4 cellular contexts compared by ENCODE assay signal in the genomic region with DNA sequence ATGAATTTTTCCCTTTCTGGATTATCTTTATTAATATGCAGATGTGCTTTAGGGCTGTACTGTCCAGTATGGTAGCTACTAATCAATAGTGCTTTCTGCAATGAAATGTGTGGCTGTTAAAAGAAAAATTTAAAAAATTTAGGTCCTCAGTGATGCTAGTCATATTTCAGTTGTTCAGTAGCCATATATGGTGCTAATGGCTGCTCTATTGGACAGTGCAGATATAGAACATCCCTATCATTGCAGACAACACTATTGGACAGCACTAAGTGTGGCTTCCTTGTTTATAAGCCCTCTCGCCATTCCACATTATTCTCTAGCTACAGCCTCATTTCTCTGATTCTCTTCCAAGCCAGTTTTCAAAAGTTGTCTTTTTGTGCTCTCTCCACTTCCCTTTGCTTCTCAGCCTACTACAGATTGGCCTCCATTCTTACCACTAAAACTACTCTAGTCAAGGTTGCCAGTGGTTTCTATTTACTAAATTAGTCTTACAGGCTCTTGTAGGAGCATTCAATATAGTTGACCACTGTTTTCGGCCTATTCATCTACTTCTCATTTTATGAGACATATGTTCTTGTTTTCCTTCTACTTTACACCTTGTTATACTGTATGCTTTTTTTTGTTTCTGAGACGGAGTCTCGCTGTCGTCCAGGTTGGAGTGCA.
TF ChIP-seq lines count a peak whose summit lies in the region.

No MANE protein-coding gene starts in this region.

TF ChIP-seq in SK-N-SH treated with all-trans-retinoic acid at 6 μM for 48 hours, 23 proteins besides CTCF, POLR2A, EP300 and RAD21 (continues in another document):
- TF ChIP-seq ZNF565 (CRISPR knock-in tag; conservative IDR thresholded peaks at IDR 0.05; ENCODE audit: low read depth) (no peak), GLIS3 (CRISPR knock-in tag; IDR thresholded peaks at IDR 0.05) (no peak), TOX (CRISPR knock-in tag; IDR thresholded peaks at IDR 0.05; ENCODE audit: borderline replicate concordance) (no peak), ZC3H10 (CRISPR knock-in tag; IDR thresholded peaks at IDR 0.05) (no peak), PPARA (CRISPR knock-in tag; IDR thresholded peaks at IDR 0.05; ENCODE audit: borderline replicate concordance) (no peak), RARB (CRISPR knock-in tag; IDR thresholded peaks at IDR 0.05) (no peak), CSDC2 (CRISPR knock-in tag; IDR thresholded peaks at IDR 0.05) (no peak), ZNF8 (CRISPR knock-in tag; IDR thresholded peaks at IDR 0.05) (no peak), TCF4 (CRISPR knock-in tag; IDR thresholded peaks at IDR 0.05; ENCODE audit: borderline replicate concordance) (no peak), ARNTL (CRISPR knock-in tag; IDR thresholded peaks at IDR 0.05; ENCODE audit: borderline replicate concordance, low read depth) (no peak), ZNF70 (CRISPR knock-in tag; IDR thresholded peaks at IDR 0.05) (no peak), OSR1 (CRISPR knock-in tag; IDR thresholded peaks at IDR 0.05) (no peak), BACH2 (CRISPR knock-in tag; IDR thresholded peaks at IDR 0.05; ENCODE audit: borderline replicate concordance) (no peak)
- TF ChIP-seq, protein P1, sequence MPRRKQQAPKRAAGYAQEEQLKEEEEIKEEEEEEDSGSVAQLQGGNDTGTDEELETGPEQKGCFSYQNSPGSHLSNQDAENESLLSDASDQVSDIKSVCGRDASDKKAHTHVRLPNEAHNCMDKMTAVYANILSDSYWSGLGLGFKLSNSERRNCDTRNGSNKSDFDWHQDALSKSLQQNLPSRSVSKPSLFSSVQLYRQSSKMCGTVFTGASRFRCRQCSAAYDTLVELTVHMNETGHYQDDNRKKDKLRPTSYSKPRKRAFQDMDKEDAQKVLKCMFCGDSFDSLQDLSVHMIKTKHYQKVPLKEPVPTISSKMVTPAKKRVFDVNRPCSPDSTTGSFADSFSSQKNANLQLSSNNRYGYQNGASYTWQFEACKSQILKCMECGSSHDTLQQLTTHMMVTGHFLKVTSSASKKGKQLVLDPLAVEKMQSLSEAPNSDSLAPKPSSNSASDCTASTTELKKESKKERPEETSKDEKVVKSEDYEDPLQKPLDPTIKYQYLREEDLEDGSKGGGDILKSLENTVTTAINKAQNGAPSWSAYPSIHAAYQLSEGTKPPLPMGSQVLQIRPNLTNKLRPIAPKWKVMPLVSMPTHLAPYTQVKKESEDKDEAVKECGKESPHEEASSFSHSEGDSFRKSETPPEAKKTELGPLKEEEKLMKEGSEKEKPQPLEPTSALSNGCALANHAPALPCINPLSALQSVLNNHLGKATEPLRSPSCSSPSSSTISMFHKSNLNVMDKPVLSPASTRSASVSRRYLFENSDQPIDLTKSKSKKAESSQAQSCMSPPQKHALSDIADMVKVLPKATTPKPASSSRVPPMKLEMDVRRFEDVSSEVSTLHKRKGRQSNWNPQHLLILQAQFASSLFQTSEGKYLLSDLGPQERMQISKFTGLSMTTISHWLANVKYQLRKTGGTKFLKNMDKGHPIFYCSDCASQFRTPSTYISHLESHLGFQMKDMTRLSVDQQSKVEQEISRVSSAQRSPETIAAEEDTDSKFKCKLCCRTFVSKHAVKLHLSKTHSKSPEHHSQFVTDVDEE (CRISPR knock-in tag; IDR thresholded peaks at IDR 0.05), result no peak

TF ChIP-seq in SK-N-SH, 30 proteins besides CTCF, POLR2A, EP300 and RAD21:
- TF ChIP-seq FOSL2 (IDR thresholded peaks at IDR 0.05; ENCODE audit: borderline replicate concordance, low read depth) (no peak), TCF12 (IDR thresholded peaks at IDR 0.05) (no peak), NFIC (IDR thresholded peaks at IDR 0.05; ENCODE audit: borderline replicate concordance) (no peak), TEAD4 (IDR thresholded peaks at IDR 0.05; ENCODE audit: borderline replicate concordance, insufficient read depth) (no peak), MAX (IDR thresholded peaks at IDR 0.05; ENCODE audit: low read depth) (no peak), MXI1 (IDR thresholded peaks at IDR 0.05; ENCODE audit: low read depth, low read length) (no peak), SIN3A (IDR thresholded peaks at IDR 0.05; ENCODE audit: borderline replicate concordance, low read depth, low read length) (no peak), FOXJ3 (CRISPR knock-in tag; IDR thresholded peaks at IDR 0.05) (no peak), JUND (IDR thresholded peaks at IDR 0.05) (no peak)
- TF ChIP-seq, protein P2, sequence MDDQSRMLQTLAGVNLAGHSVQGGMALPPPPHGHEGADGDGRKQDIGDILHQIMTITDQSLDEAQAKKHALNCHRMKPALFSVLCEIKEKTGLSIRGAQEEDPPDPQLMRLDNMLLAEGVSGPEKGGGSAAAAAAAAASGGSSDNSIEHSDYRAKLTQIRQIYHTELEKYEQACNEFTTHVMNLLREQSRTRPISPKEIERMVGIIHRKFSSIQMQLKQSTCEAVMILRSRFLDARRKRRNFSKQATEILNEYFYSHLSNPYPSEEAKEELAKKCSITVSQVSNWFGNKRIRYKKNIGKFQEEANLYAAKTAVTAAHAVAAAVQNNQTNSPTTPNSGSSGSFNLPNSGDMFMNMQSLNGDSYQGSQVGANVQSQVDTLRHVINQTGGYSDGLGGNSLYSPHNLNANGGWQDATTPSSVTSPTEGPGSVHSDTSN (IDR thresholded peaks at IDR 0.05), result no peak
- TF ChIP-seq, protein P3, sequence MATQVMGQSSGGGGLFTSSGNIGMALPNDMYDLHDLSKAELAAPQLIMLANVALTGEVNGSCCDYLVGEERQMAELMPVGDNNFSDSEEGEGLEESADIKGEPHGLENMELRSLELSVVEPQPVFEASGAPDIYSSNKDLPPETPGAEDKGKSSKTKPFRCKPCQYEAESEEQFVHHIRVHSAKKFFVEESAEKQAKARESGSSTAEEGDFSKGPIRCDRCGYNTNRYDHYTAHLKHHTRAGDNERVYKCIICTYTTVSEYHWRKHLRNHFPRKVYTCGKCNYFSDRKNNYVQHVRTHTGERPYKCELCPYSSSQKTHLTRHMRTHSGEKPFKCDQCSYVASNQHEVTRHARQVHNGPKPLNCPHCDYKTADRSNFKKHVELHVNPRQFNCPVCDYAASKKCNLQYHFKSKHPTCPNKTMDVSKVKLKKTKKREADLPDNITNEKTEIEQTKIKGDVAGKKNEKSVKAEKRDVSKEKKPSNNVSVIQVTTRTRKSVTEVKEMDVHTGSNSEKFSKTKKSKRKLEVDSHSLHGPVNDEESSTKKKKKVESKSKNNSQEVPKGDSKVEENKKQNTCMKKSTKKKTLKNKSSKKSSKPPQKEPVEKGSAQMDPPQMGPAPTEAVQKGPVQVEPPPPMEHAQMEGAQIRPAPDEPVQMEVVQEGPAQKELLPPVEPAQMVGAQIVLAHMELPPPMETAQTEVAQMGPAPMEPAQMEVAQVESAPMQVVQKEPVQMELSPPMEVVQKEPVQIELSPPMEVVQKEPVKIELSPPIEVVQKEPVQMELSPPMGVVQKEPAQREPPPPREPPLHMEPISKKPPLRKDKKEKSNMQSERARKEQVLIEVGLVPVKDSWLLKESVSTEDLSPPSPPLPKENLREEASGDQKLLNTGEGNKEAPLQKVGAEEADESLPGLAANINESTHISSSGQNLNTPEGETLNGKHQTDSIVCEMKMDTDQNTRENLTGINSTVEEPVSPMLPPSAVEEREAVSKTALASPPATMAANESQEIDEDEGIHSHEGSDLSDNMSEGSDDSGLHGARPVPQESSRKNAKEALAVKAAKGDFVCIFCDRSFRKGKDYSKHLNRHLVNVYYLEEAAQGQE (IDR thresholded peaks at IDR 0.05; ENCODE audit: low read depth, low read length), result no peak

TF ChIP-seq in HCT116, 20 proteins besides CTCF, POLR2A, EP300 and RAD21:
- no peak for TF ChIP-seq ZBTB33 (IDR thresholded peaks at IDR 0.05; ENCODE audit: extremely low read depth, insufficient replicate concordance, low read length)
- TF ChIP-seq ZNF274 (IDR thresholded peaks at IDR 0.05; ENCODE audit: low read depth, low read length), result no peak
- TF ChIP-seq EZH2phosphoT487 (IDR thresholded peaks at IDR 0.05; ENCODE audit: borderline replicate concordance), result no peak
- TF ChIP-seq EGR1 (IDR thresholded peaks at IDR 0.05; ENCODE audit: low read depth), result no peak

TF ChIP-seq in IMR-90, 13 proteins besides CTCF, POLR2A, EP300 and RAD21:
- TF ChIP-seq CEBPB (IDR thresholded peaks at IDR 0.05; ENCODE audit: low read depth, low read length) (no peak), MAZ (IDR thresholded peaks at IDR 0.05; ENCODE audit: borderline replicate concordance, low read depth, low read length) (no peak), MXI1 (IDR thresholded peaks at IDR 0.05; ENCODE audit: borderline replicate concordance, low read depth, low read length) (no peak), CHD1 (IDR thresholded peaks at IDR 0.05; ENCODE audit: low read depth, low read length) (no peak), FOS (IDR thresholded peaks at IDR 0.05; ENCODE audit: low read depth, low read length) (no peak), NFE2L2 (IDR thresholded peaks at IDR 0.05; ENCODE audit: low read depth, low read length) (no peak), RFX5 (IDR thresholded peaks at IDR 0.05; ENCODE audit: low read depth, low read length) (no peak)
- TF ChIP-seq, protein P4, sequence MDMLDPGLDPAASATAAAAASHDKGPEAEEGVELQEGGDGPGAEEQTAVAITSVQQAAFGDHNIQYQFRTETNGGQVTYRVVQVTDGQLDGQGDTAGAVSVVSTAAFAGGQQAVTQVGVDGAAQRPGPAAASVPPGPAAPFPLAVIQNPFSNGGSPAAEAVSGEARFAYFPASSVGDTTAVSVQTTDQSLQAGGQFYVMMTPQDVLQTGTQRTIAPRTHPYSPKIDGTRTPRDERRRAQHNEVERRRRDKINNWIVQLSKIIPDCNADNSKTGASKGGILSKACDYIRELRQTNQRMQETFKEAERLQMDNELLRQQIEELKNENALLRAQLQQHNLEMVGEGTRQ (IDR thresholded peaks at IDR 0.05; ENCODE audit: low read depth, low read length), result no peak
